8 cellular contexts compared by ENCODE assay signal in the genomic region with DNA sequence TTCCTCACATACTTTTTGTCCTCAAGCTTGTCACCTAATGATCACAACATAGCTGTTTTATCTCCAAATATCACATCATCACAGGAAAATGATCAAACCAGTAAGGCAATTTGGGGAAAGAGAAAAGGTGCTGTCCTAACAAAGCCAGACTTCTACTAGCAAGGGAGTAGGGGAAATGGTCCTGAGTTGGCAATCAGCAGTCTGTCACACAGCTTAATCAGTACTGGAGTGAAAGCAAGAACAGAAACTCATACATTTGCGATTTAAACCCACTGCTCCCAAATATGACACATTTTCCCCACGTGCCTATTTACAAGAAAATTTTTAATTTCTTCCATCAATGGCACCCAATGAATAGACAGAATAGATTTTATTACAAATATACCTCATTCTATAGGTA.
"Had no signal": no experiment of that assay in that cellular context is flagged by ENCODE, and none has a peak within 500 bp of the region (broad histone marks: within the 10 kb centered on the region; RNA-seq: fewer than 3 reads in every experiment).

No MANE protein-coding gene starts in this region.

- ATAC-seq: GM12878 had no signal

- FAIRE-seq: G401.6, GM12878, GM12891, GM12892, GM18507, GM19239 had no signal

- H3K4me3 ChIP-seq: GM12878 had no signal

- DNase-seq: GDM1, GF-D8 had no signal
